In the genomic region with DNA sequence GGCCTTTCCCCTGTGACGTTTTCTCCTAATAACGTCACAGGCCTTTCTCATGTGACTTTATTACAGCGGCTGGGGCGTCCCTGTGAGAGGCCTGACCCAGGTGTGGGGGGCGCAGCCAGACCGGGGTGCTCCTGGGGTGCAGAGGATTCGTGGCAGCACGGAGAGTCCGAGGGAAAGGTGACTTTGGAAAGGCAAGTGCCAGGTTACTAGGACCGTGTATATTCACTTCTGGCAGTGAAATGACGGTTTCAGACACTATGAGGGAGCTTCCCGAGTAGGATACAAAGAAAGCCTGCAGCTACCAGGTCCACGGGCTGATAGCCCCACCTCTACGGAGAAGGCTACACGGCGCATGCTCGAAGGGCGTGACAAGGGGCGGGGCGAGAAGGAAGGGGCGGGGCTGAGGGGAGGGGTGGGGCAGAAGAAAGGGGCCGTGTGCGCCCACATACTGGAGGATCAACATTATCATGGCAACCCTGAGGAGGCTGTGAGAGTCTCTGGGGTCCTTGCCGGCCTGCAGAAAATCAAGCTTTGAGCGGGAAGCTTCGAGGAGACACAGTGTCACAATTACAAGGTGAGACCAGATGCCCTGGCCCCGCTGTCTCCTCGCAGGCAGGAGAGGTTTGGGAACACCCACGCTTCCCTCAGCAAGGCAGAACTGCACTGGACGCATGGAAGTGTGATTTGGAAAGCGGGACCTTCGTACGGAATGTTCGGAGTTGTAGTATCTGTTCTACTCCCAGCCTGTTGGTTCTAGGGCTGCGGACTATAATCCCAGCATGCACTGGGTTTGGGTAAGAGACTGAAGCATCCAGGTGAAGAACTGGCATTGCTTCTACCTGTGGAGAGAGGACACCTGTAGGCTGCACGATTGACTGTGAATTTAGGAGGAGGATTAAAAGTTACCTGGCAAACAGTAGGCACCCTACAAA, we compare ENCODE assay signal across 8 cellular contexts. TPM values are rescaled to one million over a fixed set of nuclear protein-coding genes. Genes with fewer than 3 reads are reported as not detected.
DNase-seq lines count a peak whose midpoint lies in the region; ATAC-seq, FAIRE-seq and TF ChIP-seq lines count a peak whose summit lies in the region.

No MANE protein-coding gene starts in this region.

- H3K18ac ChIP-seq in trophoblast cell (ENCODE audit: low read length): no peak overlapping the region

- peak overlapping the region; percentile 60 for H3K4me3 ChIP-seq in fibroblast of villous mesenchyme (ENCODE audit: low read depth, low read length)
- no peak overlapping the region for H3K4me3 ChIP-seq in trophoblast cell (ENCODE audit: low read depth, low read length)
- peak overlapping the region; percentile 48 for H3K4me3 ChIP-seq in upper lobe of right lung

- peak overlapping the region; percentile 75 for H3K4me3 Mint-ChIP-seq in activated T-helper 17 cell treated with anti-CD3 and anti-CD28 coated beads, Interleukin-2, amount 50 U/mL, for 72 hours

- peak; percentile 64 for ATAC-seq in HG02623 (IDR thresholded peaks at IDR 0.05; ENCODE audit: unreplicated experiment)
- ATAC-seq in activated T-helper 17 cell treated with anti-CD3 and anti-CD28 coated beads, Interleukin-2, amount 50 U/mL, for 72 hours (replicated peaks): peak; percentile 93
- peak; percentile 97 for ATAC-seq in upper lobe of right lung

- no peaks in the 10 kb centered on the region for H3K9me3 Mint-ChIP-seq in activated T-helper 17 cell treated with anti-CD3 and anti-CD28 coated beads, Interleukin-2, amount 50 U/mL, for 72 hours

- no CpG with 5 or more reads among the region's 36 CpGs for WGBS in trophoblast cell (ENCODE audit: extremely low coverage, insufficient coverage, insufficient read length)

- no peaks in the 10 kb centered on the region for H3K79me1 ChIP-seq in trophoblast cell (ENCODE audit: low read length)

- H3K27me3 ChIP-seq in trophoblast cell (ENCODE audit: insufficient read depth, low read length): no peaks in the 10 kb centered on the region
- no peaks in the 10 kb centered on the region for H3K27me3 ChIP-seq in upper lobe of right lung

- H3K23ac ChIP-seq in trophoblast cell (ENCODE audit: low read length): no peak overlapping the region

- no peak overlapping the region for H3K14ac ChIP-seq in trophoblast cell (ENCODE audit: low read length)

- no peaks in the 10 kb centered on the region; the same call in 1 of the 2 replicates for H3K4me1 ChIP-seq in ES-I3 (ENCODE audit: insufficient read depth, low read length)
- H3K4me1 ChIP-seq in trophoblast cell (ENCODE audit: control insufficient read depth in 1 of 2, insufficient read depth in 2 of 2, low read length in 2 of 2): no peaks in the 10 kb centered on the region
- H3K4me1 ChIP-seq in upper lobe of right lung: peaks cover 4% of the 10 kb centered on the region

- H3K36me3 ChIP-seq in ES-I3 (ENCODE audit: insufficient read depth, low read length) (no peaks in the 10 kb centered on the region), trophoblast cell (ENCODE audit: control insufficient read depth in 1 of 2, insufficient read depth in 2 of 2, low read length in 2 of 2) (no peaks in the 10 kb centered on the region), upper lobe of right lung (no peaks in the 10 kb centered on the region)

- H2BK5ac ChIP-seq in trophoblast cell (ENCODE audit: low read depth, low read length, poor library complexity): no peak overlapping the region

- TF ChIP-seq CTCF in fibroblast of villous mesenchyme (IDR thresholded peaks at IDR 0.05; ENCODE audit: insufficient read depth, low read depth, low read length) (no peak), upper lobe of right lung (IDR thresholded peaks at IDR 0.05) (no peak)

- no peak overlapping the region for H3K4ac ChIP-seq in trophoblast cell (ENCODE audit: low read depth, low read length)

- no peak overlapping the region for H2AK5ac ChIP-seq in trophoblast cell (ENCODE audit: low read length)

- H3K36me3 Mint-ChIP-seq in activated T-helper 17 cell treated with anti-CD3 and anti-CD28 coated beads, Interleukin-2, amount 50 U/mL, for 72 hours (ENCODE audit: low read depth): no peaks in the 10 kb centered on the region

- H4K91ac ChIP-seq in trophoblast cell (ENCODE audit: low read depth, low read length): no peak overlapping the region

- H3K4me1 Mint-ChIP-seq in activated T-helper 17 cell treated with anti-CD3 and anti-CD28 coated beads, Interleukin-2, amount 50 U/mL, for 72 hours: no peaks in the 10 kb centered on the region

- no peak overlapping the region for H2BK12ac ChIP-seq in trophoblast cell (ENCODE audit: low read length)

- intact Hi-C loops in upper lobe of right lung (cut with DNase I): no loop called here

- H3K9me3 ChIP-seq in ES-I3 (ENCODE audit: control insufficient read depth, insufficient read depth, low read length) (no peaks in the 10 kb centered on the region), trophoblast cell (ENCODE audit: insufficient read depth, low read depth, low read length) (peaks cover 2% of the 10 kb centered on the region), upper lobe of right lung (no peaks in the 10 kb centered on the region)

- peak overlapping the region; percentile 67 for H3K27ac Mint-ChIP-seq in activated T-helper 17 cell treated with anti-CD3 and anti-CD28 coated beads, Interleukin-2, amount 50 U/mL, for 72 hours

- no peak for FAIRE-seq in urothelium cell line (lab: Jason Lieb, UNC)

- no peak overlapping the region for H4K8ac ChIP-seq in trophoblast cell (ENCODE audit: low read depth, low read length)

- no peak overlapping the region for H2BK120ac ChIP-seq in trophoblast cell (ENCODE audit: insufficient read depth, low read length, poor library complexity)

- peak; percentile 66 for DNase-seq in NCI-H748 treated with DMSO at 0.1 percent for 48 hours (lab: John Stamatoyannopoulos, UW)
- DNase-seq in fibroblast of villous mesenchyme (ENCODE audit: low read depth): peak; percentile 63
- DNase-seq in trophoblast cell: peak; percentile 22 to 60
- peak; percentile 77 for DNase-seq in upper lobe of right lung
- no peak for DNase-seq in urothelium cell line (ENCODE audit: low spot score)

- no peak overlapping the region for H3K4me2 ChIP-seq in trophoblast cell (ENCODE audit: low read length)

- H3K9ac ChIP-seq in ES-I3 (ENCODE audit: low read depth, low read length) (peak overlapping the region; percentile 65), trophoblast cell (ENCODE audit: low read length) (no peak overlapping the region)

- H2AFZ ChIP-seq in trophoblast cell (ENCODE audit: insufficient read depth, low read length, poor library complexity): no peak overlapping the region

- H3K27me3 Mint-ChIP-seq in activated T-helper 17 cell treated with anti-CD3 and anti-CD28 coated beads, Interleukin-2, amount 50 U/mL, for 72 hours: no peaks in the 10 kb centered on the region

- no peak overlapping the region for H4K12ac ChIP-seq in trophoblast cell (ENCODE audit: low read depth, low read length)

- H3K27ac ChIP-seq in trophoblast cell (ENCODE audit: low read depth, low read length) (no peak overlapping the region), upper lobe of right lung (peak overlapping the region; percentile 42)

- no peaks in the 10 kb centered on the region for H3K79me2 ChIP-seq in trophoblast cell (ENCODE audit: control insufficient read depth, insufficient read depth, low read length, poor library complexity)

RNA-seq across cellular contexts. Expression of gene ZNF337, which starts 54.4 kb away (rescaled TPM):
- total RNA-seq in activated T-helper 17 cell treated with anti-CD3 and anti-CD28 coated beads, Interleukin-2, amount 50 U/mL, for 72 hours: 10 to 100 TPM; 15.0 to 19.3 TPM
- total RNA-seq in fibroblast of villous mesenchyme (10.6 and 13.0 TPM in 2 replicates), upper lobe of right lung (14.6 TPM)
- 4.6 and 5.1 TPM in 2 replicates for polyA plus RNA-seq in trophoblast cell (2013)
